In genomic region chr2:226777611-226778010, GRCh38 we compare ENCODE assay signal across 1 cellular context.
TF ChIP-seq lines count a peak whose summit lies in the region.

No MANE protein-coding gene starts in this region.

TF ChIP-seq in H1, 55 proteins besides CTCF, POLR2A, EP300 and RAD21:
- TF ChIP-seq RXRA (IDR thresholded peaks at IDR 0.05; ENCODE audit: insufficient read depth, low read depth, low read length) (no peak), HDAC2 (IDR thresholded peaks at IDR 0.05; ENCODE audit: borderline replicate concordance in 1 of 2, low read depth in 2 of 2, low read length in 2 of 2) (0 out of 4 replicates have a peak, but pooled peaks of 1 of the 2 experiments have one; percentile 10), YY1 (IDR thresholded peaks at IDR 0.05; ENCODE audit: low read depth, low read length) (peak; percentile 83), NANOG (IDR thresholded peaks at IDR 0.05; ENCODE audit: insufficient read depth, low read depth, low read length, poor library complexity, severe bottlenecking) (peak; percentile 47), KDM5A (IDR thresholded peaks at IDR 0.05; ENCODE audit: low read length) (no peak), CBX5 (IDR thresholded peaks at IDR 0.05; ENCODE audit: low read depth, low read length) (no peak), ATF2 (IDR thresholded peaks at IDR 0.05; ENCODE audit: low read length) (no peak), MAFK (IDR thresholded peaks at IDR 0.05; ENCODE audit: low read depth, low read length) (no peak), POU5F1 (IDR thresholded peaks at IDR 0.05; ENCODE audit: low read depth, low read length) (peak; percentile 73; the same call in 1 of the 2 replicates), SIRT6 (IDR thresholded peaks at IDR 0.05; ENCODE audit: low read length) (no peak), BCL11A (IDR thresholded peaks at IDR 0.05; ENCODE audit: low read depth in 2 of 2, low read length in 2 of 2) (no peak), BRCA1 (IDR thresholded peaks at IDR 0.05; ENCODE audit: low read depth, low read length) (no peak)
